ENCODE assay signal across 8 cellular contexts in genomic region chr4:140150636-140150885, GRCh38. TPM values are rescaled to one million over a fixed set of nuclear protein-coding genes. Genes with fewer than 3 reads are reported as not detected.
DNase-seq lines count a peak whose midpoint lies in the region; ATAC-seq and TF ChIP-seq lines count a peak whose summit lies in the region.

No MANE protein-coding gene starts in this region.

- H3K4me1 ChIP-seq in HUES48 (ENCODE audit: control insufficient read depth, insufficient read depth, low read length), result peaks cover 29% of the 10 kb centered on the region

- DNase-seq in AG09309 (ENCODE audit: low read depth) (no peak), immature natural killer cell (no peak), NCI-H146 treated with DMSO at 0.1 percent for 48 hours (lab: John Stamatoyannopoulos, UW; ENCODE audit: unreplicated experiment) (no peak), medulla oblongata (ENCODE audit: extremely low spot score) (no peak)
- DNase-seq in activated naive CD8-positive, alpha-beta T cell treated with anti-CD3 and anti-CD28 coated beads, Interleukin-2, amount 50 U/mL, for 16 hours (ENCODE audit: low read depth, low spot score), result peak; percentile 47
- peak; percentile 41 to 43 for DNase-seq in stimulated activated CD4-positive, alpha-beta T cell treated with anti-CD3 and anti-CD28 coated beads, Interleukin-2, amount 100 ng/mL, for 48 hours

- no peaks in the 10 kb centered on the region for H3K36me3 Mint-ChIP-seq in immature natural killer cell

- H3K27me3 Mint-ChIP-seq in immature natural killer cell (ENCODE audit: low read depth in 3 of 3), result peaks cover 10 to 32% (median 26%) of the 10 kb centered on the region in 3 donors

- no peaks in the 10 kb centered on the region for H3K9me3 Mint-ChIP-seq in immature natural killer cell

- ATAC-seq in HG03139 (IDR thresholded peaks at IDR 0.05; ENCODE audit: unreplicated experiment), result no peak

- TF ChIP-seq CTCF in AG09309 (IDR thresholded peaks at IDR 0.05; ENCODE audit: control insufficient read depth, insufficient read depth, low read depth, low read length, missing control alignments), result no peak

- H3K36me3 ChIP-seq in HUES48 (ENCODE audit: control insufficient read depth, insufficient read depth, low read length), result no peaks in the 10 kb centered on the region

- peaks cover 10% of the 10 kb centered on the region for H3K27me3 ChIP-seq in HUES48 (ENCODE audit: control insufficient read depth, insufficient read depth, low read length)

- peak overlapping the region; percentile 99 for H3K27ac ChIP-seq in HUES48 (ENCODE audit: low read depth, low read length)

- H3K9ac ChIP-seq in HUES48 (ENCODE audit: low read depth, low read length), result peak overlapping the region; percentile 62

- H3K4me1 Mint-ChIP-seq in immature natural killer cell, result peaks cover 27 to 30% of the 10 kb centered on the region in 2 donors

- H3K27ac Mint-ChIP-seq in immature natural killer cell, result peak overlapping the region in 5 of 6 donors; percentile 72 to 84 (median 79)

- no peaks in the 10 kb centered on the region for H3K9me3 ChIP-seq in HUES48 (ENCODE audit: control insufficient read depth, insufficient read depth, low read length)

- peak overlapping the region; percentile 91 to 94 (median 93) for H3K4me3 Mint-ChIP-seq in immature natural killer cell

- peak overlapping the region; percentile 78 for H3K4me3 ChIP-seq in AG09309 (ENCODE audit: control insufficient read depth, low read depth, low read length)
- H3K4me3 ChIP-seq in HUES48 (ENCODE audit: low read depth, low read length), result peak overlapping the region; percentile 77

RNA-seq across cellular contexts. Expression of gene MAML3, which starts 3.4 kb away (rescaled TPM):
- 1 to 10 TPM in 1 of 3 donors, under 1 TPM in 1, not detected in 1; 0.41 to 1.2 TPM for polyA plus RNA-seq in immature natural killer cell

Comparison
In these comparisons a context has a peak if more than half of its experiments do, and no peak if none do; other contexts are left out.
1. DNase-seq: peak in activated naive CD8-positive, alpha-beta T cell treated with anti-CD3 and anti-CD28 coated beads, Interleukin-2, amount 50 U/mL, for 16 hours (single experiment) and stimulated activated CD4-positive, alpha-beta T cell treated with anti-CD3 and anti-CD28 coated beads, Interleukin-2, amount 100 ng/mL, for 48 hours (2 of 2); none in AG09309 (single experiment), immature natural killer cell (0 of 3), NCI-H146 treated with DMSO at 0.1 percent for 48 hours (single experiment) and medulla oblongata (single experiment).